In the genomic region with DNA sequence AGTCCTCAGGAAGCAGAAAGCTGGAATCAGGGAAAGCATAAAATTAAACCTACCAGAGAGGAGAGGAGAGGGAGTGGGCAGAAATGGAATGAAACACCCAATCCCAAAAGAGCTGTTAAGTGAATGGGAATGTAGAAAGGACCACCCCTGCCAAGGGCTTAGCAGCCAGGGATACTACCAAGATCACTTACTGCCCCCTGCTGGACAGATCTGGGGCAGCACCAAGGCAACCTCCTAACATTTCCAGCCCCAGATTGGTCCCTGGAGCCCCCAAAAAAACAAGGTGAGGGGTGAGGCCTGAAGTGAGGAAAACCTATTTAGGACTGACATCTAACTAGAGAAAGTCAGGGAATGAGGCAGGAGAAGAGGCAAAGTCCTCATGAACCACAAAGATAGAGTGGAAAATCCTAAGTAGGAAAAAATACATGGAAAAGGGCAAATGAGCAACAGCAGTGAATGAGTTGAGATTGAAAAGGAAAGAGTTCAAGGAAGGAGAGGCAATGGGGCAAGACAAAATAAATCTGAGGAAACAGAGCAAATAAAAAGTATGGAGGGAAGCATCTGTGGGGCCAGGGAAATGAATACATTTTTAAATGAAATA, we compare ENCODE assay signal across 1 cellular context.
A peak's percentile ranks its signal among the peaks of the same experiment; 100 is the strongest.
TF ChIP-seq lines count a peak whose summit lies in the region.

No MANE protein-coding gene starts in this region.

TF ChIP-seq in GM12878, 131 proteins besides CTCF, POLR2A, EP300 and RAD21:
- no peak for TF ChIP-seq YBX1 (IDR thresholded peaks at IDR 0.05)
- TF ChIP-seq, protein P1, sequence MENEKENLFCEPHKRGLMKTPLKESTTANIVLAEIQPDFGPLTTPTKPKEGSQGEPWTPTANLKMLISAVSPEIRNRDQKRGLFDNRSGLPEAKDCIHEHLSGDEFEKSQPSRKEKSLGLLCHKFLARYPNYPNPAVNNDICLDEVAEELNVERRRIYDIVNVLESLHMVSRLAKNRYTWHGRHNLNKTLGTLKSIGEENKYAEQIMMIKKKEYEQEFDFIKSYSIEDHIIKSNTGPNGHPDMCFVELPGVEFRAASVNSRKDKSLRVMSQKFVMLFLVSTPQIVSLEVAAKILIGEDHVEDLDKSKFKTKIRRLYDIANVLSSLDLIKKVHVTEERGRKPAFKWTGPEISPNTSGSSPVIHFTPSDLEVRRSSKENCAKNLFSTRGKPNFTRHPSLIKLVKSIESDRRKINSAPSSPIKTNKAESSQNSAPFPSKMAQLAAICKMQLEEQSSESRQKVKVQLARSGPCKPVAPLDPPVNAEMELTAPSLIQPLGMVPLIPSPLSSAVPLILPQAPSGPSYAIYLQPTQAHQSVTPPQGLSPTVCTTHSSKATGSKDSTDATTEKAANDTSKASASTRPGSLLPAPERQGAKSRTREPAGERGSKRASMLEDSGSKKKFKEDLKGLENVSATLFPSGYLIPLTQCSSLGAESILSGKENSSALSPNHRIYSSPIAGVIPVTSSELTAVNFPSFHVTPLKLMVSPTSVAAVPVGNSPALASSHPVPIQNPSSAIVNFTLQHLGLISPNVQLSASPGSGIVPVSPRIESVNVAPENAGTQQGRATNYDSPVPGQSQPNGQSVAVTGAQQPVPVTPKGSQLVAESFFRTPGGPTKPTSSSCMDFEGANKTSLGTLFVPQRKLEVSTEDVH (IDR thresholded peaks at IDR 0.05; ENCODE audit: low read depth, partially characterized antibody) = no peak
- peak; percentile 56; the same call in 1 of the 2 replicates for TF ChIP-seq YY1 (IDR thresholded peaks at IDR 0.05; ENCODE audit: low read depth, low read length)
- TF ChIP-seq SMC3 (IDR thresholded peaks at IDR 0.05; ENCODE audit: borderline replicate concordance, low read length) = peak; percentile 59
- no peak for TF ChIP-seq RELA (IDR thresholded peaks at IDR 0.05; ENCODE audit: borderline replicate concordance, partially characterized antibody)
